20 cellular contexts compared by ENCODE assay signal in the genomic region with DNA sequence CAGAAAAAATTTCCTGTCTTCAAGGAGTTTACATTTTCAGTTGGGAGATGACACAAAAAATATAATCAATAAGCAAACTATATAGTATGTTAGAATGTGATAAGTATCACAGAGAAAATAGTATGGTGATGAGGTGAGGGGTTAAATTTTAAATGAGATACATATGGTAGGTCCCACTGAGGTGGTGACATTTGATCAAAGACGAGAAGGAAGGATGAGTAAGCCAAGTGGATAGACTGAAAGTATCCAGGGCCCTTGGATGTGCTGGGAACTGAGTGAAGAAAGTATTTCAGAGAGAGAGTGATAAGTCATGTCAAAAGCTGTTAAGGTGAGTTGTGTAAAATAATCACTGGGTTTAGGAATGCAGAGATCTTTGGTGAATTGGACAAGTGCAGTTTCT. TPM values are rescaled to one million over a fixed set of nuclear protein-coding genes. Genes with fewer than 3 reads are reported as not detected.
A peak's percentile ranks its signal among the peaks of the same experiment; 100 is the strongest.
DNase-seq lines count a peak whose midpoint lies in the region; ATAC-seq and TF ChIP-seq lines count a peak whose summit lies in the region.
"Had no signal": no experiment of that assay in that cellular context is flagged by ENCODE, and none has a peak within 500 bp of the region (broad histone marks: within the 10 kb centered on the region; RNA-seq: fewer than 3 reads in every experiment).

No MANE protein-coding gene starts in this region.

- H3K9me3 ChIP-seq in gastroesophageal sphincter: no peaks in the 10 kb centered on the region
- no peaks in the 10 kb centered on the region for H3K9me3 ChIP-seq in tibial artery
- H3K9me3 ChIP-seq in colonic mucosa: no peaks in the 10 kb centered on the region
- H3K9me3 ChIP-seq in BE2C: no peaks in the 10 kb centered on the region

- TF ChIP-seq EP300 in gastroesophageal sphincter (IDR thresholded peaks at IDR 0.05): no peak

- H3K36me3 ChIP-seq in gastroesophageal sphincter (no peaks in the 10 kb centered on the region), tibial artery (no peaks in the 10 kb centered on the region), colonic mucosa (no peaks in the 10 kb centered on the region), BE2C (no peaks in the 10 kb centered on the region)

- no peaks in the 10 kb centered on the region for H3K27me3 ChIP-seq in gastroesophageal sphincter
- no peaks in the 10 kb centered on the region for H3K27me3 ChIP-seq in tibial artery
- no peaks in the 10 kb centered on the region for H3K27me3 ChIP-seq in colonic mucosa
- H3K27me3 ChIP-seq in BE2C: no peaks in the 10 kb centered on the region

- no peak for TF ChIP-seq POLR2A in gastroesophageal sphincter (IDR thresholded peaks at IDR 0.05)

- DNase-seq in caudate nucleus (lab: John Stamatoyannopoulos, UW): no peak
- no peak for DNase-seq in osteocyte (ENCODE audit: extremely low spot score, unreplicated experiment)
- no peak for DNase-seq in tibial artery
- DNase-seq in HT-29 (ENCODE audit: low spot score): no peak
- no peak for DNase-seq in colonic mucosa
- no peak for DNase-seq in BE2C
- DNase-seq: ACHN; AML-193; Calu3; CD4-positive, alpha-beta T cell; DMS53; KBM-7; NCI-H1417 treated with DMSO at 0.1 percent for 48 hours; NCI-H2029; NCI-H2171; NCI-H446; NCI-H69; RPMI8226 had no signal

- no peaks in the 10 kb centered on the region for H3K9me3 Mint-ChIP-seq in osteocyte (ENCODE audit: unreplicated experiment)
- H3K9me3 Mint-ChIP-seq: CD4-positive, alpha-beta T cell had no signal

- no peaks in the 10 kb centered on the region for H3K36me3 Mint-ChIP-seq in osteocyte (ENCODE audit: unreplicated experiment)

- peaks cover 4% of the 10 kb centered on the region for H3K27me3 Mint-ChIP-seq in osteocyte (ENCODE audit: unreplicated experiment)

- H3K4me3 Mint-ChIP-seq in osteocyte (ENCODE audit: unreplicated experiment): no peak overlapping the region
- H3K4me3 Mint-ChIP-seq: CD4-positive, alpha-beta T cell had no signal

- H3K9ac ChIP-seq in colonic mucosa (ENCODE audit: low read depth in 2 of 2, low read length in 2 of 2): no peak overlapping the region

- TF ChIP-seq CTCF in gastroesophageal sphincter (IDR thresholded peaks at IDR 0.05) (no peak), osteocyte (IDR thresholded peaks at IDR 0.05) (no peak), tibial artery (IDR thresholded peaks at IDR 0.05) (no peak), colonic mucosa (IDR thresholded peaks at IDR 0.05) (no peak), BE2C (IDR thresholded peaks at IDR 0.05; ENCODE audit: low read depth, low read length) (no peak)

- H3K4me3 ChIP-seq in gastroesophageal sphincter (no peak overlapping the region), tibial artery (no peak overlapping the region), colonic mucosa (no peak overlapping the region), BE2C (ENCODE audit: low read depth, low read length) (no peak overlapping the region)

- peaks cover 17% of the 10 kb centered on the region for H3K4me1 Mint-ChIP-seq in osteocyte (ENCODE audit: unreplicated experiment)

- H3K27ac ChIP-seq in caudate nucleus (ENCODE audit: low read depth, low read length): peak overlapping the region; percentile 58
- peak overlapping the region; percentile 68 to 94 (median 78) for H3K27ac ChIP-seq in gastroesophageal sphincter
- peak overlapping the region; percentile 1 to 39 for H3K27ac ChIP-seq in tibial artery
- H3K27ac ChIP-seq in colonic mucosa: no peak overlapping the region

- H3K27ac Mint-ChIP-seq in osteocyte (ENCODE audit: unreplicated experiment): peak overlapping the region; percentile 3
- H3K27ac Mint-ChIP-seq: CD4-positive, alpha-beta T cell had no signal

- 38% methylated on average over 1 of the region's 1 CpG for WGBS in gastroesophageal sphincter (ENCODE audit: low coverage in 1 of 2), 2 donors

- intact Hi-C loops in tibial artery (cut with DNase I; ENCODE audit: low total_unique reads): no loop called here
- intact Hi-C loops in colonic mucosa (cut with DNase I): no loop called here

- no peak for ATAC-seq in gastroesophageal sphincter

- H3K4me1 ChIP-seq in gastroesophageal sphincter: peaks cover 5 to 55% (median 18%) of the 10 kb centered on the region in 3 donors
- peaks cover 0 to 24% (median 4%) of the 10 kb centered on the region in 4 donors for H3K4me1 ChIP-seq in tibial artery
- H3K4me1 ChIP-seq in colonic mucosa: no peaks in the 10 kb centered on the region
- H3K4me1 ChIP-seq in BE2C: no peaks in the 10 kb centered on the region

RNA-seq across cellular contexts. Expression of a gene that starts 3.5 kb away (rescaled TPM):
- total RNA-seq in gastroesophageal sphincter (1 to 10 TPM in 1 of 4 donors, under 1 TPM in 2, not detected in 1; 0.94 to 2.6 (median 0.94) TPM), osteocyte (not detected in 2 replicates), colonic mucosa (not detected)
- total RNA-seq in HT-29 (2014; rRNA removed; shearing (Covaris generic)): not detected in 2 replicates
- not detected for polyA plus RNA-seq in BE2C (2012; ENCODE audit: insufficient read depth, insufficient read length, low read depth)
- total RNA-seq: CD4-positive, alpha-beta T cell had no signal
- polyA plus RNA-seq: H1 had no signal

RNA-seq across cellular contexts. Expression of a gene that starts 57.8 kb away (rescaled TPM):
- under 1 TPM in 1 of 4 donors, not detected in 3; 0.58 TPM for total RNA-seq in gastroesophageal sphincter
- total RNA-seq in osteocyte: not detected in 2 replicates
- total RNA-seq in HT-29 (2014; rRNA removed; shearing (Covaris generic)): not detected in 2 replicates
- total RNA-seq in colonic mucosa: not detected
- not detected for polyA plus RNA-seq in BE2C (2012; ENCODE audit: insufficient read depth, insufficient read length, low read depth)
- total RNA-seq: Calu3; CD4-positive, alpha-beta T cell; H1 had no signal
